19 cellular contexts compared by ENCODE assay signal in genomic region chr2:46634905-46635304, GRCh38. TPM values are rescaled to one million over a fixed set of nuclear protein-coding genes. Genes with fewer than 3 reads are reported as not detected.
DNase-seq lines count a peak whose midpoint lies in the region; ATAC-seq and TF ChIP-seq lines count a peak whose summit lies in the region.
"Had no signal": no experiment of that assay in that cellular context is flagged by ENCODE, and none has a peak within 500 bp of the region (broad histone marks: within the 10 kb centered on the region; RNA-seq: fewer than 3 reads in every experiment).

No MANE protein-coding gene starts in this region.

- no TSS peak for BruUV-seq in IMR-90 (replicated peaks; lab: Mats Ljungman, UMichigan)

- no peak overlapping the region for H3K9ac ChIP-seq in IMR-90 (ENCODE audit: low read depth, low read length)

- POLR2A ChIA-PET in activated CD4-positive, alpha-beta T cell treated with anti-CD3 and anti-CD28 coated beads, Interleukin-2, amount 10 ng/mL, durations not matched to agents 7 days and 5 days (lab: Charles Lee), result no interaction called here
- POLR2A ChIA-PET in IMR-90 (lab: Charles Lee; ENCODE audit: unreplicated experiment), result no interaction called here

- no peaks in the 10 kb centered on the region for H4K20me1 ChIP-seq in IMR-90 (ENCODE audit: insufficient read depth, low read length)

- 0 out of 2 replicates have a peak overlapping the region, but pooled peaks have one; percentile 39 for H3K18ac ChIP-seq in IMR-90 (ENCODE audit: low read depth, low read length)

- no peak overlapping the region for H4K91ac ChIP-seq in IMR-90 (ENCODE audit: insufficient read depth, low read depth, low read length)

- peaks cover 9% of the 10 kb centered on the region for H3K4me1 Mint-ChIP-seq in activated CD4-positive, alpha-beta T cell treated with anti-CD3 and anti-CD28 coated beads, Interleukin-2, amount 10 ng/mL, durations not matched to agents 7 days and 5 days
- peaks cover 8% of the 10 kb centered on the region for H3K4me1 Mint-ChIP-seq in activated CD4-positive, alpha-beta T cell treated with anti-CD3 and anti-CD28 coated beads, Interleukin-2, amount 10 ng/mL, durations not matched to agents 24 days and 14 days
- H3K4me1 Mint-ChIP-seq in stimulated activated memory B cell treated with anti-CD40 and anti-IgM and Interleukin-4, amounts not matched to agents 10 μg/mL and 1 μg/mL and 100 μg/mL, for 72 hours, result peaks cover 9% of the 10 kb centered on the region

- no peak overlapping the region for H2BK15ac ChIP-seq in IMR-90 (ENCODE audit: low read depth, low read length)

- no peak overlapping the region for H3K4me3 Mint-ChIP-seq in activated CD4-positive, alpha-beta T cell treated with anti-CD3 and anti-CD28 coated beads, Interleukin-2, amount 10 ng/mL, durations not matched to agents 7 days and 5 days
- H3K4me3 Mint-ChIP-seq in activated CD4-positive, alpha-beta T cell treated with anti-CD3 and anti-CD28 coated beads, Interleukin-2, amount 10 ng/mL, durations not matched to agents 24 days and 14 days, result no peak overlapping the region
- no peak overlapping the region for H3K4me3 Mint-ChIP-seq in stimulated activated memory B cell treated with anti-CD40 and anti-IgM and Interleukin-4, amounts not matched to agents 10 μg/mL and 1 μg/mL and 100 μg/mL, for 72 hours

- peak; percentile 11 for DNase-seq in activated CD4-positive, alpha-beta T cell treated with anti-CD3 and anti-CD28 coated beads, Interleukin-2, amount 10 ng/mL, durations not matched to agents 7 days and 5 days
- DNase-seq in activated CD4-positive, alpha-beta T cell treated with anti-CD3 and anti-CD28 coated beads, Interleukin-2, amount 10 ng/mL, durations not matched to agents 24 days and 14 days, result no peak
- DNase-seq in IMR-90 (no peak), NCI-H748 treated with DMSO at 0.1 percent for 48 hours (lab: John Stamatoyannopoulos, UW) (no peak), sigmoid colon (no peak)
- peak; percentile 30 for DNase-seq in central memory CD4-positive, alpha-beta T cell
- DNase-seq: activated gamma-delta T cell, brain microvascular endothelial cell, Karpas-422, kidney glomerular epithelial cell, NCI-H1436, NCI-H446, posterior cingulate gyrus, SHP77 treated with DMSO at 0.1 percent for 48 hours, stomach had no signal

- H3K14ac ChIP-seq in IMR-90 (replicated peaks; ENCODE audit: low read depth, low read length), result peak overlapping the region; percentile 74

- H2BK5ac ChIP-seq in IMR-90 (ENCODE audit: low read depth, low read length, poor library complexity, severe bottlenecking), result no peak overlapping the region

- no peak for ATAC-seq in IMR-90 (ENCODE audit: low read depth)
- no peak for ATAC-seq in stimulated activated memory B cell treated with anti-CD40 and anti-IgM and Interleukin-4, amounts not matched to agents 10 μg/mL and 1 μg/mL and 100 μg/mL, for 72 hours
- ATAC-seq in HG03520 (IDR thresholded peaks at IDR 0.05; ENCODE audit: unreplicated experiment), result no peak

- H3K23ac ChIP-seq in IMR-90 (ENCODE audit: low read depth, low read length), result no peak overlapping the region

- H2AK5ac ChIP-seq in IMR-90 (ENCODE audit: low read depth, low read length), result peak overlapping the region; percentile 53; the same call in 1 of the 2 replicates

- no peak overlapping the region for H2AFZ ChIP-seq in IMR-90 (replicated peaks; ENCODE audit: low read length, poor library complexity)
- H2AFZ ChIP-seq: hepatocyte had no signal

- peaks cover 3% of the 10 kb centered on the region for H3K36me3 Mint-ChIP-seq in activated CD4-positive, alpha-beta T cell treated with anti-CD3 and anti-CD28 coated beads, Interleukin-2, amount 10 ng/mL, durations not matched to agents 7 days and 5 days (ENCODE audit: low read depth)
- no peaks in the 10 kb centered on the region for H3K36me3 Mint-ChIP-seq in activated CD4-positive, alpha-beta T cell treated with anti-CD3 and anti-CD28 coated beads, Interleukin-2, amount 10 ng/mL, durations not matched to agents 24 days and 14 days (ENCODE audit: low read depth)
- H3K36me3 Mint-ChIP-seq in stimulated activated memory B cell treated with anti-CD40 and anti-IgM and Interleukin-4, amounts not matched to agents 10 μg/mL and 1 μg/mL and 100 μg/mL, for 72 hours, result peaks cover 25% of the 10 kb centered on the region

- H3K27ac ChIP-seq in IMR-90 (ENCODE audit: insufficient read depth, low read length) (no peak overlapping the region), sigmoid colon (no peak overlapping the region)
- H3K27ac ChIP-seq: brain microvascular endothelial cell, hepatocyte, stomach had no signal

- no peaks in the 10 kb centered on the region for H3K9me3 Mint-ChIP-seq in activated CD4-positive, alpha-beta T cell treated with anti-CD3 and anti-CD28 coated beads, Interleukin-2, amount 10 ng/mL, durations not matched to agents 7 days and 5 days
- no peaks in the 10 kb centered on the region for H3K9me3 Mint-ChIP-seq in activated CD4-positive, alpha-beta T cell treated with anti-CD3 and anti-CD28 coated beads, Interleukin-2, amount 10 ng/mL, durations not matched to agents 24 days and 14 days
- H3K9me3 Mint-ChIP-seq in stimulated activated memory B cell treated with anti-CD40 and anti-IgM and Interleukin-4, amounts not matched to agents 10 μg/mL and 1 μg/mL and 100 μg/mL, for 72 hours, result no peaks in the 10 kb centered on the region

- peaks cover 5% of the 10 kb centered on the region; the same call in 1 of the 2 replicates for H3K36me3 ChIP-seq in IMR-90 (ENCODE audit: control insufficient read depth, insufficient read depth, low read length)
- peaks cover 0 to 12% (median 0%) of the 10 kb centered on the region in 4 donors for H3K36me3 ChIP-seq in sigmoid colon
- H3K36me3 ChIP-seq: brain microvascular endothelial cell had no signal

- no peak for TF ChIP-seq RAD21 in IMR-90 (IDR thresholded peaks at IDR 0.05; ENCODE audit: low read length)

- peak overlapping the region; percentile 32; the same call in 1 of the 2 replicates for H2BK120ac ChIP-seq in IMR-90 (ENCODE audit: low read depth, low read length)

- H3K27me3 ChIP-seq in IMR-90 (ENCODE audit: control insufficient read depth, insufficient read depth, low read length), result no peaks in the 10 kb centered on the region
- no peaks in the 10 kb centered on the region for H3K27me3 ChIP-seq in sigmoid colon
- H3K27me3 ChIP-seq: brain microvascular endothelial cell, hepatocyte, stomach had no signal

- no peak overlapping the region for H3K4ac ChIP-seq in IMR-90 (ENCODE audit: low read depth, low read length)

- H2BK20ac ChIP-seq in IMR-90 (ENCODE audit: low read depth, low read length), result 0 out of 2 replicates have a peak overlapping the region, but pooled peaks have one; percentile 29

- no peak overlapping the region for H4K8ac ChIP-seq in IMR-90 (ENCODE audit: low read depth in 2 of 2, low read length in 2 of 2)

- no peak overlapping the region for H2AK9ac ChIP-seq in IMR-90 (replicated peaks; ENCODE audit: low read depth, low read length, poor library complexity)

- H3K9me3 ChIP-seq in IMR-90 (ENCODE audit: control insufficient read depth, insufficient read depth, low read length) (no peaks in the 10 kb centered on the region), sigmoid colon (no peaks in the 10 kb centered on the region)
- H3K9me3 ChIP-seq: stomach had no signal

- H4K5ac ChIP-seq in IMR-90 (ENCODE audit: low read depth, low read length), result 0 out of 2 replicates have a peak overlapping the region, but pooled peaks have one; percentile 20

- no peak overlapping the region for H3K4me2 ChIP-seq in IMR-90 (ENCODE audit: low read depth, low read length)
- H3K4me2 ChIP-seq: hepatocyte, smooth muscle cell had no signal

- H3K27ac Mint-ChIP-seq in activated CD4-positive, alpha-beta T cell treated with anti-CD3 and anti-CD28 coated beads, Interleukin-2, amount 10 ng/mL, durations not matched to agents 7 days and 5 days, result peak overlapping the region; percentile 16
- no peak overlapping the region for H3K27ac Mint-ChIP-seq in activated CD4-positive, alpha-beta T cell treated with anti-CD3 and anti-CD28 coated beads, Interleukin-2, amount 10 ng/mL, durations not matched to agents 24 days and 14 days
- peak overlapping the region; percentile 8 for H3K27ac Mint-ChIP-seq in stimulated activated memory B cell treated with anti-CD40 and anti-IgM and Interleukin-4, amounts not matched to agents 10 μg/mL and 1 μg/mL and 100 μg/mL, for 72 hours

- dilution Hi-C loops in IMR-90 (cut with HindIII; ENCODE audit: low sequenced_read_pairs, unreplicated experiment), result no loop called here

- no peak overlapping the region for H3K4me3 ChIP-seq in IMR-90 (ENCODE audit: insufficient read depth, low read depth, low read length)
- no peak overlapping the region for H3K4me3 ChIP-seq in sigmoid colon
- H3K4me3 ChIP-seq: hepatocyte, smooth muscle cell, stomach had no signal

- TF ChIP-seq CTCF in IMR-90 (conservative IDR thresholded peaks at IDR 0.05; ENCODE audit: low read depth, low read length) (no peak), sigmoid colon (IDR thresholded peaks at IDR 0.05) (no peak)

- intact Hi-C loops in activated CD4-positive, alpha-beta T cell treated with anti-CD3 and anti-CD28 coated beads, Interleukin-2, amount 10 ng/mL, durations not matched to agents 24 days and 14 days (cut with micrococcal nuclease), result no loop called here
- intact Hi-C loops in IMR-90 (cut with micrococcal nuclease), result no loop called here
- intact Hi-C loops in sigmoid colon (cut with DNase I), result no loop called here

- no peak for TF ChIP-seq EP300 in sigmoid colon (IDR thresholded peaks at IDR 0.05)

- in situ Hi-C loops in IMR-90 (cut with MboI; ENCODE audit: low sequenced_read_pairs), result loop anchor here (10.0 kb wide), 1 partner anchor 690 kb away; no protein-coding TSS in a partner anchor

- no CpG with 5 or more reads among the region's 2 CpGs for WGBS in IMR-90 (ENCODE audit: extremely low coverage in 2 of 2, insufficient read length in 1 of 2), 2 experiments
- 60 to 74% methylated on average over 2 of the region's 2 CpGs for WGBS in sigmoid colon, 2 donors

- 0 out of 2 replicates have a peak, but pooled peaks cover 1% of the 10 kb centered on the region for H3K4me1 ChIP-seq in IMR-90 (ENCODE audit: control insufficient read depth, insufficient read depth, low read length)
- H3K4me1 ChIP-seq in sigmoid colon, result no peaks in the 10 kb centered on the region
- H3K4me1 ChIP-seq: stomach had no signal

- no peak for TF ChIP-seq POLR2A in IMR-90 (IDR thresholded peaks at IDR 0.05; ENCODE audit: low read depth, low read length)
- TF ChIP-seq POLR2A in sigmoid colon (IDR thresholded peaks at IDR 0.05), result no peak

- H3K27me3 Mint-ChIP-seq in activated CD4-positive, alpha-beta T cell treated with anti-CD3 and anti-CD28 coated beads, Interleukin-2, amount 10 ng/mL, durations not matched to agents 7 days and 5 days, result no peaks in the 10 kb centered on the region
- no peaks in the 10 kb centered on the region for H3K27me3 Mint-ChIP-seq in activated CD4-positive, alpha-beta T cell treated with anti-CD3 and anti-CD28 coated beads, Interleukin-2, amount 10 ng/mL, durations not matched to agents 24 days and 14 days
- no peaks in the 10 kb centered on the region for H3K27me3 Mint-ChIP-seq in stimulated activated memory B cell treated with anti-CD40 and anti-IgM and Interleukin-4, amounts not matched to agents 10 μg/mL and 1 μg/mL and 100 μg/mL, for 72 hours

- no peak overlapping the region for H3K56ac ChIP-seq in IMR-90 (ENCODE audit: extremely low read depth, insufficient read depth, low read length)

- H3K79me1 ChIP-seq in IMR-90 (ENCODE audit: low read depth in 1 of 2, low read length in 2 of 2), result peaks cover 0 to 6% of the 10 kb centered on the region in 2 experiments; a peak in 2 of 4 replicates

- CTCF ChIA-PET in activated CD4-positive, alpha-beta T cell treated with anti-CD3 and anti-CD28 coated beads, Interleukin-2, amount 10 ng/mL, durations not matched to agents 7 days and 5 days (lab: Charles Lee), result no interaction called here
- CTCF ChIA-PET in IMR-90 (lab: Yijun Ruan, JAX), result interaction anchor here (0.6 kb wide), 1 partner anchor 15 kb away, joined by 3 read pairs; no protein-coding TSS in a partner anchor

- no peaks in the 10 kb centered on the region for H3K9me1 ChIP-seq in IMR-90 (ENCODE audit: insufficient read depth, low read length)

RNA-seq across cellular contexts. Expression of gene CRIPT, which starts 17.9 kb away (rescaled TPM):
- 10 to 100 TPM; 10.0 to 10.3 TPM for total RNA-seq in activated CD4-positive, alpha-beta T cell treated with anti-CD3 and anti-CD28 coated beads, Interleukin-2, amount 10 ng/mL, durations not matched to agents 7 days and 5 days
- total RNA-seq in activated CD4-positive, alpha-beta T cell treated with anti-CD3 and anti-CD28 coated beads, Interleukin-2, amount 10 ng/mL, durations not matched to agents 24 days and 14 days, result 10.6 and 11.8 TPM in 2 replicates
- total RNA-seq in IMR-90 (2012; rRNA removed) (4.5 and 18.3 TPM in 2 replicates), sigmoid colon (10 to 100 TPM; 15.1 to 30.1 (median 22.1) TPM)
- polyA plus RNA-seq in IMR-90 (2012; rRNA removed) (5.1 and 6.3 TPM in 2 replicates), sigmoid colon (10 to 100 TPM in 2 of 3 donors, 1 to 10 TPM in 1; 6.9 to 22.4 (median 17.4) TPM)
- 0.53 and 0.99 TPM in 2 replicates for polyA plus RNA-seq in IMR-90 (2012; cell fraction: cytosol; rRNA removed)
- 0.17 and 2.4 TPM in 2 replicates for polyA plus RNA-seq in IMR-90 (2012; cell fraction: nucleus; rRNA removed; ENCODE audit: low replicate concordance)

RNA-seq across cellular contexts. Expression of gene PIGF, which starts 18.1 kb away (rescaled TPM):
- total RNA-seq in activated CD4-positive, alpha-beta T cell treated with anti-CD3 and anti-CD28 coated beads, Interleukin-2, amount 10 ng/mL, durations not matched to agents 7 days and 5 days, result 10 to 100 TPM; 20.4 to 22.3 TPM
- total RNA-seq in activated CD4-positive, alpha-beta T cell treated with anti-CD3 and anti-CD28 coated beads, Interleukin-2, amount 10 ng/mL, durations not matched to agents 24 days and 14 days, result 26.7 and 27.1 TPM in 2 replicates
- total RNA-seq in IMR-90 (2012; rRNA removed), result 21.3 and 36.1 TPM in 2 replicates
- 19.0 and 22.7 TPM in 2 replicates for polyA plus RNA-seq in IMR-90 (2012; rRNA removed)
- 4.8 and 11.2 TPM in 2 replicates for polyA plus RNA-seq in IMR-90 (2012; cell fraction: cytosol; rRNA removed)
- polyA plus RNA-seq in IMR-90 (2012; cell fraction: nucleus; rRNA removed; ENCODE audit: low replicate concordance), result 3.0 and 25.7 TPM in 2 replicates
- total RNA-seq in sigmoid colon, result 10 to 100 TPM in 2 of 4 donors, 1 to 10 TPM in 2; 5.4 to 13.2 (median 10.8) TPM
- 10 to 100 TPM; 10.2 to 23.0 (median 18.3) TPM for polyA plus RNA-seq in sigmoid colon

Comparison
In these comparisons a context has a peak if more than half of its experiments do, and no peak if none do; other contexts are left out.
1. DNase-seq: peak in activated CD4-positive, alpha-beta T cell treated with anti-CD3 and anti-CD28 coated beads, Interleukin-2, amount 10 ng/mL, durations not matched to agents 7 days and 5 days (single experiment) and central memory CD4-positive, alpha-beta T cell (single experiment); none in activated CD4-positive, alpha-beta T cell treated with anti-CD3 and anti-CD28 coated beads, Interleukin-2, amount 10 ng/mL, durations not matched to agents 24 days and 14 days (single experiment), IMR-90 (single experiment), NCI-H748 treated with DMSO at 0.1 percent for 48 hours (single experiment) and sigmoid colon (single experiment).